In genomic region chr19:6393982-6394412, GRCh38 we compare ENCODE assay signal across 6 cellular contexts. TPM values are rescaled to one million over a fixed set of nuclear protein-coding genes. Genes with fewer than 3 reads are reported as not detected.
DNase-seq lines count a peak whose midpoint lies in the region; ATAC-seq and TF ChIP-seq lines count a peak whose summit lies in the region.

No MANE protein-coding gene starts in this region.

- H3K27me3 ChIP-seq in HL-60 (ENCODE audit: insufficient read depth, poor library complexity, severe bottlenecking), result no peaks in the 10 kb centered on the region

- H3K4me3 ChIP-seq in HL-60 (replicated peaks; ENCODE audit: insufficient read depth, low read length), result peak overlapping the region; percentile 98

- H3K27me3 Mint-ChIP-seq in naive thymus-derived CD8-positive, alpha-beta T cell, result no peaks in the 10 kb centered on the region

- H3K27ac ChIP-seq in HL-60 (replicated peaks), result peak overlapping the region; percentile 83

- no peaks in the 10 kb centered on the region for H3K9me3 Mint-ChIP-seq in naive thymus-derived CD8-positive, alpha-beta T cell

- no peak for TF ChIP-seq CTCF in HL-60 (IDR thresholded peaks at IDR 0.05; ENCODE audit: insufficient read depth, low read length)

- peak overlapping the region; percentile 89 to 99 (median 99) for H3K27ac Mint-ChIP-seq in naive thymus-derived CD8-positive, alpha-beta T cell

- POLR2A ChIA-PET in naive thymus-derived CD8-positive, alpha-beta T cell (lab: Charles Lee), result interaction anchor here (0.7 to 3.3 kb wide), 5 partner anchors 22 to 1387 kb away, joined by 3 to 21 read pairs (median 10); partner anchors contain the start of genes ALKBH7, CLPP and KHSRP

- no peak for ATAC-seq in naive thymus-derived CD8-positive, alpha-beta T cell

- DNase-seq in HL-60 (ENCODE audit: low read depth in 1 of 2, low spot score in 1 of 2) (peak in 1 of 2 experiments; percentile 75), NCI-H1105 treated with DMSO at 0.1 percent for 48 hours (lab: John Stamatoyannopoulos, UW) (no peak), KBM-7 (no peak), dedifferentiated amniotic fluid mesenchymal stem cell (ENCODE audit: extremely low spot score) (no peak)
- DNase-seq in activated naive CD4-positive, alpha-beta T cell treated with Interleukin-2 at 50 U/mL for 16 hours, result peak; percentile 71
- peak in 3 of 10 donors; percentile 58 to 88 (median 70) for DNase-seq in naive thymus-derived CD8-positive, alpha-beta T cell

- peaks cover 19 to 35% (median 28%) of the 10 kb centered on the region in 4 donors for H3K4me1 Mint-ChIP-seq in naive thymus-derived CD8-positive, alpha-beta T cell

- H3K36me3 Mint-ChIP-seq in naive thymus-derived CD8-positive, alpha-beta T cell, result peaks cover 0 to 21% (median 3%) of the 10 kb centered on the region in 3 donors

- peak overlapping the region; percentile 85 to 96 (median 94) for H3K4me3 Mint-ChIP-seq in naive thymus-derived CD8-positive, alpha-beta T cell

- in situ Hi-C loops in KBM-7 (cut with MboI; ENCODE audit: low pct_unique_long_range_greater_than_20kb, low sequenced_read_pairs), result no loop called here

RNA-seq across cellular contexts. Expression of gene GTF2F1, which starts 1.0 kb away (rescaled TPM):
- total RNA-seq in naive thymus-derived CD8-positive, alpha-beta T cell, result 10 to 100 TPM; 54.1 to 64.8 TPM
- 10 to 100 TPM; 16.3 to 30.1 (median 20.6) TPM for polyA plus RNA-seq in naive thymus-derived CD8-positive, alpha-beta T cell

RNA-seq across cellular contexts. Expression of gene PSPN, which starts 18.3 kb away (rescaled TPM):
- total RNA-seq in naive thymus-derived CD8-positive, alpha-beta T cell, result 1 to 10 TPM; 3.3 to 3.7 TPM
- 1 to 10 TPM in 2 of 3 donors, under 1 TPM in 1; 0.50 to 1.2 (median 1.1) TPM for polyA plus RNA-seq in naive thymus-derived CD8-positive, alpha-beta T cell

RNA-seq across cellular contexts. Expression of gene ALKBH7, which starts 21.4 kb away (rescaled TPM):
- total RNA-seq in naive thymus-derived CD8-positive, alpha-beta T cell, result 10 to 100 TPM; 73.7 TPM
- 100 to 1,000 TPM; 130 to 162 (median 144) TPM for polyA plus RNA-seq in naive thymus-derived CD8-positive, alpha-beta T cell

RNA-seq across cellular contexts. Expression of gene KHSRP, which starts 30.6 kb away (rescaled TPM):
- total RNA-seq in naive thymus-derived CD8-positive, alpha-beta T cell, result 100 to 1,000 TPM; 159 to 167 TPM
- 10 to 100 TPM; 14.5 to 26.2 (median 14.7) TPM for polyA plus RNA-seq in naive thymus-derived CD8-positive, alpha-beta T cell

RNA-seq across cellular contexts. Expression of gene CLPP, which starts 32.7 kb away (rescaled TPM):
- total RNA-seq in naive thymus-derived CD8-positive, alpha-beta T cell, result 10 to 100 TPM; 73.0 to 74.4 TPM
- polyA plus RNA-seq in naive thymus-derived CD8-positive, alpha-beta T cell, result 100 to 1,000 TPM; 142 to 197 (median 148) TPM
